Comparison of ENCODE assay signal across 8 cellular contexts in the genomic region with DNA sequence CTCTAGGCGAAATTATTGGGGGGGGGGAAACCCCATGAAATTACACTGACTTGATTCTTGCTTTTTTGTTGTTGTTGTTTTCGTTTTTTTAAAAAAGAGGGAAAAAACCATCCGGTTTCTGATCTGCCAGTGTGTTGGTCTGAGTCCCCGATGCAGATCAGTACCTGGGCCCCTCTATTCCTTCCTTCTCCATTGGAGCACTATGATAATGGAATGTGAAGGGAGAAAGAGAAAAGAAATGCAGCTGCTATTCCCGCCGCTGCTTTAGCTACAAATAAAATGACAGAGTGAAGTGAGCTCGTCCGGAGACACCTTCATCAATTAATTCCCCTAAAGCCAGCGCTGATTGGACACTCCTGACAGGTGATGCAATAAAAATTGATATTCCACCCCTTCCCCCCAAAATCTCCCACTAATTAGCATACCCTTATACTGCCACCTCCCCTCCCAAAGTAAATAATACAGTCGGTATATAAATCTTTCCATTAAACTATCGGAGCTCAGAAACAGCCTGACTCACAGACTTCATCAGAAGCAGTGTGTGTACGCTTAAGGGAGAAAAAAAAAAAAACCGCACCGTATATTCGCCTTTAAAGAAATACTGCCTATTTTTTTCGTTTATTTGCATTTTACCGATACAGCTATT. TPM values are rescaled to one million over a fixed set of nuclear protein-coding genes. Genes with fewer than 3 reads are reported as not detected.
DNase-seq lines count a peak whose midpoint lies in the region; ATAC-seq and TF ChIP-seq lines count a peak whose summit lies in the region.

No MANE protein-coding gene starts in this region.

- ATAC-seq in activated T-cell treated with anti-CD3 and anti-CD28 coated beads, Interleukin-2, amount 50 U/mL, for 4 hours: peak; percentile 37 to 52
- ATAC-seq in HG02759 (IDR thresholded peaks at IDR 0.05; ENCODE audit: unreplicated experiment) (no peak), GM19463 (IDR thresholded peaks at IDR 0.05; ENCODE audit: unreplicated experiment) (no peak)

- peaks cover 33% of the 10 kb centered on the region for H3K4me1 Mint-ChIP-seq in activated T-cell treated with anti-CD3 and anti-CD28 coated beads, Interleukin-2, amount 50 U/mL, for 4 hours (ENCODE audit: low read depth)

- H3K27me3 Mint-ChIP-seq in activated T-cell treated with anti-CD3 and anti-CD28 coated beads, Interleukin-2, amount 50 U/mL, for 4 hours (ENCODE audit: low read depth): peaks cover 75% of the 10 kb centered on the region

- H3K4me3 ChIP-seq in OCI-LY3 (ENCODE audit: low read length) (peak overlapping the region; percentile 90), colonic mucosa (peak overlapping the region; percentile 51), mucosa of rectum (ENCODE audit: low read length in 2 of 2) (peak overlapping the region; percentile 59 to 70)

- H3K27me3 ChIP-seq in OCI-LY3 (ENCODE audit: low read depth, low read length): peaks cover 30% of the 10 kb centered on the region
- H3K27me3 ChIP-seq in colonic mucosa: peaks cover 58% of the 10 kb centered on the region
- peaks cover 60 to 61% of the 10 kb centered on the region in 2 donors for H3K27me3 ChIP-seq in mucosa of rectum (ENCODE audit: control insufficient read depth in 2 of 2, insufficient read depth in 2 of 2, low read length in 2 of 2)

- TF ChIP-seq CTCF in OCI-LY3 (IDR thresholded peaks at IDR 0.05; ENCODE audit: low read depth, low read length) (no peak), colonic mucosa (IDR thresholded peaks at IDR 0.05) (no peak)

- no peaks in the 10 kb centered on the region for H3K9me3 Mint-ChIP-seq in activated T-cell treated with anti-CD3 and anti-CD28 coated beads, Interleukin-2, amount 50 U/mL, for 4 hours

- no peak overlapping the region for H3K27ac ChIP-seq in OCI-LY3 (ENCODE audit: low read length)
- peak overlapping the region; percentile 39 for H3K27ac ChIP-seq in colonic mucosa
- H3K27ac ChIP-seq in mucosa of rectum (ENCODE audit: low read depth in 2 of 2, low read length in 2 of 2): peak overlapping the region; percentile 38 to 69

- no peaks in the 10 kb centered on the region for H3K36me3 Mint-ChIP-seq in activated T-cell treated with anti-CD3 and anti-CD28 coated beads, Interleukin-2, amount 50 U/mL, for 4 hours (ENCODE audit: insufficient read depth)

- peak overlapping the region; percentile 30 for H3K9ac ChIP-seq in OCI-LY3 (ENCODE audit: low read length)
- H3K9ac ChIP-seq in colonic mucosa (ENCODE audit: low read depth in 2 of 2, low read length in 2 of 2): peak overlapping the region in 1 of 2 donors; percentile 61
- H3K9ac ChIP-seq in mucosa of rectum (ENCODE audit: low read depth in 1 of 2, low read length in 2 of 2): peak overlapping the region in 1 of 2 donors; percentile 23

- no peaks in the 10 kb centered on the region for H3K79me2 ChIP-seq in OCI-LY3 (ENCODE audit: low read length)

- intact Hi-C loops in colonic mucosa (cut with DNase I): no loop called here

- H3K9me3 ChIP-seq in OCI-LY3 (ENCODE audit: insufficient read depth, low read length) (no peaks in the 10 kb centered on the region), colonic mucosa (no peaks in the 10 kb centered on the region), mucosa of rectum (ENCODE audit: control insufficient read depth in 2 of 2, low read length in 2 of 2) (no peaks in the 10 kb centered on the region)

- no peak for DNase-seq in activated T-cell treated with anti-CD3 and anti-CD28 coated beads, Interleukin-2, amount 50 U/mL, for 4 hours
- no peak for DNase-seq in activated T-cell treated with anti-CD3 and anti-CD28 coated beads, Interleukin-2, amount 50 U/mL, for 1 hour
- DNase-seq in colonic mucosa (no peak), Kasumi-1 (lab: John Stamatoyannopoulos, UW) (no peak)

- H3K4me3 Mint-ChIP-seq in activated T-cell treated with anti-CD3 and anti-CD28 coated beads, Interleukin-2, amount 50 U/mL, for 4 hours: peak overlapping the region; percentile 64

- H3K36me3 ChIP-seq in OCI-LY3 (replicated peaks; ENCODE audit: low read depth, low read length) (no peaks in the 10 kb centered on the region), colonic mucosa (no peaks in the 10 kb centered on the region), mucosa of rectum (ENCODE audit: control insufficient read depth in 2 of 2, insufficient read depth in 2 of 2, low read length in 2 of 2) (no peaks in the 10 kb centered on the region)

- peak overlapping the region; percentile 99 for H3K4me2 ChIP-seq in OCI-LY3 (ENCODE audit: low read length)

- H3K4me1 ChIP-seq in OCI-LY3 (ENCODE audit: low read length): peaks cover 18% of the 10 kb centered on the region
- H3K4me1 ChIP-seq in colonic mucosa: no peaks in the 10 kb centered on the region
- peaks cover 0 to 22% of the 10 kb centered on the region in 2 donors for H3K4me1 ChIP-seq in mucosa of rectum (ENCODE audit: control insufficient read depth in 2 of 2, insufficient read depth in 2 of 2, low read length in 2 of 2)

- peak overlapping the region; percentile 88; the same call in 1 of the 2 replicates for H2AFZ ChIP-seq in OCI-LY3 (ENCODE audit: low read depth, low read length)

- no peaks in the 10 kb centered on the region for H4K20me1 ChIP-seq in OCI-LY3 (ENCODE audit: insufficient read depth, low read length)

RNA-seq across cellular contexts. Expression of a gene that starts 7.4 kb away (rescaled TPM):
- total RNA-seq in activated T-cell treated with anti-CD3 and anti-CD28 coated beads, Interleukin-2, amount 50 U/mL, for 4 hours: not detected
- under 1 TPM; 0.10 to 0.45 TPM for total RNA-seq in colonic mucosa

RNA-seq across cellular contexts. Expression of a gene that starts 15.9 kb away (rescaled TPM):
- 10 to 100 TPM; 28.6 to 30.6 (median 29.4) TPM for total RNA-seq in activated T-cell treated with anti-CD3 and anti-CD28 coated beads, Interleukin-2, amount 50 U/mL, for 4 hours
- total RNA-seq in colonic mucosa: 10 to 100 TPM; 17.8 to 25.1 TPM

Comparison
In these comparisons a context has a peak if more than half of its experiments do, and no peak if none do; other contexts are left out.
1. ATAC-seq: peak in activated T-cell treated with anti-CD3 and anti-CD28 coated beads, Interleukin-2, amount 50 U/mL, for 4 hours (2 of 2); none in HG02759 (single experiment) and GM19463 (single experiment).
2. Peak in every context shown above with its lines, with median percentiles within 50 percentile points of each other: H3K4me3 ChIP-seq.